In the genomic region with DNA sequence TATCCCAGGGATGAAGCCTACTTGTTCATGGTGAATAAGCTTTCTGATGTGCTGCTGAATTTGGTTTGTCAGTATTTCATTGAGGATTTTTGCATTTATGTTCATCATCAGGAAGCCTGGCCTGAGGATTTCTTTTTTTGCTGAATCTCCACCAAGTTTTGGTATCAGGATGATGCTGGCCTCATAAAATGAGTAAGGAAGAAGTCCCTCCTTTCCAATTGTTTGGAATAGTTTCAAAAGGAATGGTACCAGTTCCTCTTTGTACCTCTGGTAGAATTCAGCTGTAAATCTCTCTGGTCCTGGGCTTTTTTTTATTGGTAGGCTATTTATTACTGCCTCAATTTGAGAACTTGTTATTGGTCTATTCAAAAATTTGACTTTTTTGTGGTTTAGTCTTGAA, we compare ENCODE assay signal across 11 cellular contexts. TPM values are rescaled to one million over a fixed set of nuclear protein-coding genes. Genes with fewer than 3 reads are reported as not detected.
A peak's percentile ranks its signal among the peaks of the same experiment; 100 is the strongest.
DNase-seq lines count a peak whose midpoint lies in the region; ATAC-seq and TF ChIP-seq lines count a peak whose summit lies in the region.
"Not testable (repeated sequence)": the region's sequence is repeated elsewhere in the genome, so short reads cannot be mapped to it uniquely, and the experiment has no call there.
"Had no signal": no experiment of that assay in that cellular context is flagged by ENCODE, and none has a peak within 500 bp of the region (broad histone marks: within the 10 kb centered on the region; RNA-seq: fewer than 3 reads in every experiment).

No MANE protein-coding gene starts in this region.

- peaks cover 75% of the 10 kb centered on the region for H3K27me3 Mint-ChIP-seq in WTC11 (ENCODE audit: low read depth)

- not testable (repeated sequence) for H3K4me1 Mint-ChIP-seq in WTC11

- not testable (repeated sequence) for TF ChIP-seq CTCF in WTC11 (IDR thresholded peaks at IDR 0.05)

- H3K27ac Mint-ChIP-seq in WTC11: not testable (repeated sequence)

- POLR2A ChIA-PET in WTC11 (lab: Charles Lee): not testable (repeated sequence)

- H3K36me3 Mint-ChIP-seq in WTC11: peaks cover 79% of the 10 kb centered on the region

- DNase-seq in WTC11 (ENCODE audit: low spot score): not testable (repeated sequence)

- not testable (repeated sequence) for H3K4me3 Mint-ChIP-seq in WTC11

- CTCF ChIA-PET in WTC11 (lab: Charles Lee): not testable (repeated sequence)

- not testable (repeated sequence) for ATAC-seq in WTC11

- H3K9me3 Mint-ChIP-seq in WTC11: peaks cover 96% of the 10 kb centered on the region

TF ChIP-seq in WTC11, 78 proteins besides CTCF, POLR2A, EP300 and RAD21:
- TF ChIP-seq, protein P1, sequence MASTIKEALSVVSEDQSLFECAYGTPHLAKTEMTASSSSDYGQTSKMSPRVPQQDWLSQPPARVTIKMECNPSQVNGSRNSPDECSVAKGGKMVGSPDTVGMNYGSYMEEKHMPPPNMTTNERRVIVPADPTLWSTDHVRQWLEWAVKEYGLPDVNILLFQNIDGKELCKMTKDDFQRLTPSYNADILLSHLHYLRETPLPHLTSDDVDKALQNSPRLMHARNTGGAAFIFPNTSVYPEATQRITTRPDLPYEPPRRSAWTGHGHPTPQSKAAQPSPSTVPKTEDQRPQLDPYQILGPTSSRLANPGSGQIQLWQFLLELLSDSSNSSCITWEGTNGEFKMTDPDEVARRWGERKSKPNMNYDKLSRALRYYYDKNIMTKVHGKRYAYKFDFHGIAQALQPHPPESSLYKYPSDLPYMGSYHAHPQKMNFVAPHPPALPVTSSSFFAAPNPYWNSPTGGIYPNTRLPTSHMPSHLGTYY (CRISPR knock-in tag; IDR thresholded peaks at IDR 0.05): peak; percentile 92
- peak; percentile 88 for TF ChIP-seq ZNF671 (CRISPR knock-in tag; IDR thresholded peaks at IDR 0.05)
- TF ChIP-seq, protein P2, sequence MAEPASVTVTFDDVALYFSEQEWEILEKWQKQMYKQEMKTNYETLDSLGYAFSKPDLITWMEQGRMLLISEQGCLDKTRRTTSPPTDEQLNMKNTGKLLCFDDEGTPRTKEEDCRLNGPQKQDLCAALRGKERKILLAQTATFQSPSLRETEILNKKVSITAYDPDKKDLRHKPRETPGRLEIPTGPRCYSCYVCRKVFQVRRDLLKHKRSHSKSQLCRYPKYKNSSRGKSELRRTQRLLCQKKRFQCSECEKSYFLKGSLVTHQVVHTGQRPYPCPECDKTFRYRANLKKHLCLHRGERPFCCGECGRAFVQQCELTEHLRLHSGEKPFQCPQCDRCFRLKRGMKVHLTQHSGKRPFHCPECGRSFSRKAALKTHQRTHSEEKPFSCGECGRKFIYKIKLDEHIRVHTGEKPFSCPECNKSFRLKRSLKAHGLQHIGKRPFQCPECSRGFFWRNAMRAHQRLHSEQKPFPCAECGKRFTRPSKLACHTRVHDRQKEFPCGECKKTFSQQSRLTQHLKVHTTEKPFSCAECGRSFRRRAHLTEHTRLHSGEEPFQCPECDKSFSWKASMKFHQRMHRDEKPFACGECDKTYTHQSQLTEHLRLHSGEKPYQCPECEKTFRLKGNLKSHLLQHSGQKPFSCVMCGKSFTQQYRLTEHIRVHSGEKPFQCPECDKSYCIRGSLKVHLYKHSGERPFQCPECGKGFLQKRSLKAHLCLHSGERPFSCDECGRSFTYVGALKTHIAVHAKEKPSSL (CRISPR knock-in tag; conservative IDR thresholded peaks at IDR 0.05): peak; percentile 94
- TF ChIP-seq, protein P3, sequence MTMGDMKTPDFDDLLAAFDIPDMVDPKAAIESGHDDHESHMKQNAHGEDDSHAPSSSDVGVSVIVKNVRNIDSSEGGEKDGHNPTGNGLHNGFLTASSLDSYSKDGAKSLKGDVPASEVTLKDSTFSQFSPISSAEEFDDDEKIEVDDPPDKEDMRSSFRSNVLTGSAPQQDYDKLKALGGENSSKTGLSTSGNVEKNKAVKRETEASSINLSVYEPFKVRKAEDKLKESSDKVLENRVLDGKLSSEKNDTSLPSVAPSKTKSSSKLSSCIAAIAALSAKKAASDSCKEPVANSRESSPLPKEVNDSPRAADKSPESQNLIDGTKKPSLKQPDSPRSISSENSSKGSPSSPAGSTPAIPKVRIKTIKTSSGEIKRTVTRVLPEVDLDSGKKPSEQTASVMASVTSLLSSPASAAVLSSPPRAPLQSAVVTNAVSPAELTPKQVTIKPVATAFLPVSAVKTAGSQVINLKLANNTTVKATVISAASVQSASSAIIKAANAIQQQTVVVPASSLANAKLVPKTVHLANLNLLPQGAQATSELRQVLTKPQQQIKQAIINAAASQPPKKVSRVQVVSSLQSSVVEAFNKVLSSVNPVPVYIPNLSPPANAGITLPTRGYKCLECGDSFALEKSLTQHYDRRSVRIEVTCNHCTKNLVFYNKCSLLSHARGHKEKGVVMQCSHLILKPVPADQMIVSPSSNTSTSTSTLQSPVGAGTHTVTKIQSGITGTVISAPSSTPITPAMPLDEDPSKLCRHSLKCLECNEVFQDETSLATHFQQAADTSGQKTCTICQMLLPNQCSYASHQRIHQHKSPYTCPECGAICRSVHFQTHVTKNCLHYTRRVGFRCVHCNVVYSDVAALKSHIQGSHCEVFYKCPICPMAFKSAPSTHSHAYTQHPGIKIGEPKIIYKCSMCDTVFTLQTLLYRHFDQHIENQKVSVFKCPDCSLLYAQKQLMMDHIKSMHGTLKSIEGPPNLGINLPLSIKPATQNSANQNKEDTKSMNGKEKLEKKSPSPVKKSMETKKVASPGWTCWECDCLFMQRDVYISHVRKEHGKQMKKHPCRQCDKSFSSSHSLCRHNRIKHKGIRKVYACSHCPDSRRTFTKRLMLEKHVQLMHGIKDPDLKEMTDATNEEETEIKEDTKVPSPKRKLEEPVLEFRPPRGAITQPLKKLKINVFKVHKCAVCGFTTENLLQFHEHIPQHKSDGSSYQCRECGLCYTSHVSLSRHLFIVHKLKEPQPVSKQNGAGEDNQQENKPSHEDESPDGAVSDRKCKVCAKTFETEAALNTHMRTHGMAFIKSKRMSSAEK (CRISPR knock-in tag; IDR thresholded peaks at IDR 0.05; ENCODE audit: borderline replicate concordance): 0 out of 2 replicates have a peak, but pooled peaks have one; percentile 76
- peak; percentile 88; the same call in 1 of the 2 replicates for TF ChIP-seq EMX1 (CRISPR knock-in tag; IDR thresholded peaks at IDR 0.05)
- peak; percentile 91 for TF ChIP-seq ZNF416 (CRISPR knock-in tag; IDR thresholded peaks at IDR 0.05)
- TF ChIP-seq PRRX2 (CRISPR knock-in tag; IDR thresholded peaks at IDR 0.05): peak; percentile 85
- TF ChIP-seq NFATC4 (CRISPR knock-in tag; IDR thresholded peaks at IDR 0.05): peak; percentile 80; the same call in 1 of the 2 replicates

RNA-seq across cellular contexts. Expression of a gene that starts 51.4 kb away (rescaled TPM):
- 24.6 to 26.8 TPM (median 25.5 TPM) in 3 replicates for total RNA-seq in WTC11 (2021)
- total RNA-seq: A172; A673; B cell; Caco-2; Calu3; CD4-positive, alpha-beta memory T cell; CD4-positive, alpha-beta T cell; CD4-positive, CD25-positive, alpha-beta regulatory T cell; CD8-positive, alpha-beta memory T cell; CD8-positive, alpha-beta T cell had no signal
